Comparison of ENCODE assay signal across 8 cellular contexts in genomic region chr18:62506495-62507143, GRCh38. TPM values are rescaled to one million over a fixed set of nuclear protein-coding genes. Genes with fewer than 3 reads are reported as not detected.
DNase-seq lines count a peak whose midpoint lies in the region; ATAC-seq and TF ChIP-seq lines count a peak whose summit lies in the region.

No MANE protein-coding gene starts in this region.

- in situ Hi-C loops in G401 (cut with HindIII; ENCODE audit: low sequenced_read_pairs): no loop called here

- TF ChIP-seq CTCF in BE2C (IDR thresholded peaks at IDR 0.05; ENCODE audit: low read depth, low read length): no peak

- peak overlapping the region; percentile 36 for H3K27ac ChIP-seq in muscle layer of colon (ENCODE audit: low read depth, low read length)

- POLR2A ChIA-PET in activated CD8-positive, alpha-beta T cell treated with anti-CD3 and anti-CD28 coated beads, Interleukin-2, amount 10 ng/mL, durations not matched to agents 7 days and 5 days (lab: Charles Lee): interaction anchor here (0.6 to 5.3 kb wide), 8 partner anchors 10 to 915 kb away, joined by 3 to 100 read pairs (median 6); partner anchors contain the start of genes PIGN, RELCH, VPS4B and ZCCHC2

- H3K4me3 ChIP-seq in muscle layer of colon (ENCODE audit: low read depth in 1 of 2, low read length in 2 of 2) (peak overlapping the region; percentile 21 to 55), BE2C (ENCODE audit: low read depth, low read length) (no peak overlapping the region)

- no peaks in the 10 kb centered on the region for H3K27me3 ChIP-seq in muscle layer of colon (ENCODE audit: control insufficient read depth in 1 of 2, insufficient read depth in 2 of 2, low read length in 2 of 2)
- H3K27me3 ChIP-seq in BE2C: no peaks in the 10 kb centered on the region

- peaks cover 9% of the 10 kb centered on the region for H3K9me3 Mint-ChIP-seq in activated CD8-positive, alpha-beta T cell treated with anti-CD3 and anti-CD28 coated beads, Interleukin-2, amount 10 ng/mL, durations not matched to agents 7 days and 5 days (ENCODE audit: insufficient read depth)

- peaks cover 43% of the 10 kb centered on the region for H3K36me3 Mint-ChIP-seq in activated CD8-positive, alpha-beta T cell treated with anti-CD3 and anti-CD28 coated beads, Interleukin-2, amount 10 ng/mL, durations not matched to agents 7 days and 5 days (ENCODE audit: low read depth)

- peaks cover 33% of the 10 kb centered on the region for H3K4me1 Mint-ChIP-seq in activated CD8-positive, alpha-beta T cell treated with anti-CD3 and anti-CD28 coated beads, Interleukin-2, amount 10 ng/mL, durations not matched to agents 7 days and 5 days (ENCODE audit: low read depth)

- H3K4me3 Mint-ChIP-seq in activated CD8-positive, alpha-beta T cell treated with anti-CD3 and anti-CD28 coated beads, Interleukin-2, amount 10 ng/mL, durations not matched to agents 7 days and 5 days: peak overlapping the region; percentile 75

- H3K9me3 ChIP-seq in muscle layer of colon (ENCODE audit: low read length): no peaks in the 10 kb centered on the region
- H3K9me3 ChIP-seq in BE2C: no peaks in the 10 kb centered on the region

- peak overlapping the region; percentile 100 for H3K27ac Mint-ChIP-seq in activated CD8-positive, alpha-beta T cell treated with anti-CD3 and anti-CD28 coated beads, Interleukin-2, amount 10 ng/mL, durations not matched to agents 7 days and 5 days

- H3K36me3 ChIP-seq in muscle layer of colon (ENCODE audit: insufficient read depth, low read length): no peaks in the 10 kb centered on the region
- no peaks in the 10 kb centered on the region for H3K36me3 ChIP-seq in BE2C

- ATAC-seq in GM18873 (IDR thresholded peaks at IDR 0.05; ENCODE audit: low FRiP score, unreplicated experiment): peak; percentile 6
- ATAC-seq in HG02840 (IDR thresholded peaks at IDR 0.05; ENCODE audit: low FRiP score, unreplicated experiment): peak; percentile 22
- peak; percentile 45 for ATAC-seq in activated CD8-positive, alpha-beta T cell treated with anti-CD3 and anti-CD28 coated beads, Interleukin-2, amount 10 ng/mL, durations not matched to agents 7 days and 5 days

- peaks cover 5% of the 10 kb centered on the region for H3K4me1 ChIP-seq in muscle layer of colon (ENCODE audit: insufficient read depth, low read length)
- H3K4me1 ChIP-seq in BE2C: no peaks in the 10 kb centered on the region

- CTCF ChIA-PET in activated CD8-positive, alpha-beta T cell treated with anti-CD3 and anti-CD28 coated beads, Interleukin-2, amount 10 ng/mL, durations not matched to agents 7 days and 5 days (lab: Charles Lee): interaction anchor here (0.7 to 3.4 kb wide), 4 partner anchors 15 to 95 kb away, joined by 3 to 26 read pairs (median 12); partner anchors contain the start of gene ZCCHC2

- peak overlapping the region; percentile 26 for H3K9ac ChIP-seq in muscle layer of colon (ENCODE audit: low read length)

- no peaks in the 10 kb centered on the region for H3K27me3 Mint-ChIP-seq in activated CD8-positive, alpha-beta T cell treated with anti-CD3 and anti-CD28 coated beads, Interleukin-2, amount 10 ng/mL, durations not matched to agents 7 days and 5 days (ENCODE audit: low read depth)

- DNase-seq in activated CD8-positive, alpha-beta T cell treated with anti-CD3 and anti-CD28 coated beads, Interleukin-2, amount 10 ng/mL, durations not matched to agents 7 days and 5 days: no peak
- no peak for DNase-seq in activated CD4-positive, CD25-positive, alpha-beta regulatory T cell treated with anti-CD3 and anti-CD28 coated beads, Interleukin-2, amount 50 U/mL, for 72 hours
- no peak for DNase-seq in G401 (ENCODE audit: low spot score)
- DNase-seq in BE2C: no peak
- no peak for DNase-seq in NCI-H524 treated with DMSO at 0.1 percent for 48 hours (lab: John Stamatoyannopoulos, UW)

RNA-seq across cellular contexts. Expression of gene ZCCHC2, which starts 16.2 kb away (rescaled TPM):
- 10 to 100 TPM; 45.5 to 46.4 TPM for total RNA-seq in activated CD8-positive, alpha-beta T cell treated with anti-CD3 and anti-CD28 coated beads, Interleukin-2, amount 10 ng/mL, durations not matched to agents 7 days and 5 days
- total RNA-seq in G401 (2014; rRNA removed; shearing (Covaris generic)): 18.0 and 27.0 TPM in 2 replicates
- 3.7 TPM for polyA plus RNA-seq in BE2C (2012; ENCODE audit: insufficient read depth, insufficient read length, low read depth)
